12 cellular contexts compared by ENCODE assay signal in the genomic region with DNA sequence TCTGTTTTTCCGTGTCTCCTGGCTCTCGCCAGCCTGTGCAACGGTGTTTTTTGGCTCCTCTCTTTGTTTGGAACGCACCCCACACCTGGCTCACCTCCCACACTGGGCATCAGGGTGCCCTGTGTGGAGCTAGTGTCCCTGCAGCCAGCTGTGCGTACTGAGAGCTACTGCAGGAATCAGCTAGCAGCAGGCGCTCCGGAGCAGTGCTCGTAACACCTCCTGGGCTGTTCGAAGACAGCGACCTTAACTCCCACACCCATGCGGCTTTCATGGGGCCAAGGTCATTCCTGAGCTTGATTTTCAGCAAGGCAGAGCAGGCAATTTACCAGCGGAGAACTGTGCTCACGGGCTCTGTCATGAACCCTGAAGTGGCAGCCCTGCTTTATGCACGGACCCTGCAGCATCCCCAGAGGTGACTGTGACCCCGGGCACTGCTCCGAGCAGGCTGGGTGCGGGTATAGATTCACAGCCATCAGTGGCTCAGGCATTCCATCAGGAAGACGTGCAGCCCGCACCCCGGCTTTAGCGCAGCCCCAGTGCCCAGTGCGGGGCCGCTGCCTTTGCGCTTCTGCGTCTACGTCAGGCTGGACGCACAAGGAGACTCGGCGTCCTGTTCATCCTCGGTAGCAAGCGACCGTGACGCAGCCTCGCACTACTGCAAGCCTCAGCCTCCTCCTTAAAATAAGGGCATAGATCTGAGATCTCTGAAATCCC. TPM values are rescaled to one million over a fixed set of nuclear protein-coding genes. Genes with fewer than 3 reads are reported as not detected.
DNase-seq lines count a peak whose midpoint lies in the region; ATAC-seq and TF ChIP-seq lines count a peak whose summit lies in the region.
"Had no signal": no experiment of that assay in that cellular context is flagged by ENCODE, and none has a peak within 500 bp of the region (broad histone marks: within the 10 kb centered on the region; RNA-seq: fewer than 3 reads in every experiment).

No MANE protein-coding gene starts in this region.

- peaks cover 4% of the 10 kb centered on the region for H3K36me3 Mint-ChIP-seq in IgD-negative memory B cell

- H3K9ac ChIP-seq in BLaER1 = 0 out of 2 replicates have a peak overlapping the region, but pooled peaks have one; percentile 32

- H3K4me1 ChIP-seq in BLaER1 = peaks cover 82% of the 10 kb centered on the region
- peaks cover 2% of the 10 kb centered on the region for H3K4me1 ChIP-seq in ovary (ENCODE audit: insufficient read depth)
- peaks cover 9% of the 10 kb centered on the region for H3K4me1 ChIP-seq in BE2C

- peaks cover 47% of the 10 kb centered on the region; the same call in 1 of the 2 replicates for H3K27me3 ChIP-seq in BLaER1
- H3K27me3 ChIP-seq in ovary = no peaks in the 10 kb centered on the region
- no peaks in the 10 kb centered on the region for H3K27me3 ChIP-seq in BE2C

- peaks cover 43% of the 10 kb centered on the region for H3K36me3 ChIP-seq in BLaER1
- no peaks in the 10 kb centered on the region for H3K36me3 ChIP-seq in ovary
- H3K36me3 ChIP-seq in BE2C = peaks cover 17% of the 10 kb centered on the region

- H3K27ac Mint-ChIP-seq in IgD-negative memory B cell = peak overlapping the region; percentile 72 to 97 (median 85)

- DNase-seq in Right ventricle myocardium superior (peak; percentile 71), ovary (peak in 3 of 5 donors; percentile 54 to 74 (median 72)), BE2C (no peak)
- no peak for DNase-seq in stimulated activated CD4-positive, alpha-beta T cell treated with anti-CD3 and anti-CD28 coated beads, Interleukin-2, amount 100 ng/mL, for 24 hours
- DNase-seq: hippocampal formation; NCI-H524; stimulated activated CD8-positive, alpha-beta memory T cell treated with anti-CD3 and anti-CD28 coated beads, Interleukin-4, amount 100 ng/mL, for 48 hours had no signal

- H4K20me1 ChIP-seq in BLaER1 = peaks cover 26% of the 10 kb centered on the region

- no peak for TF ChIP-seq EP300 in ovary (IDR thresholded peaks at IDR 0.05)

- ATAC-seq in Right ventricle myocardium superior (ENCODE audit: poor library complexity) (peak; percentile 70), GM18498 (IDR thresholded peaks at IDR 0.05; ENCODE audit: unreplicated experiment) (no peak), HG02759 (IDR thresholded peaks at IDR 0.05; ENCODE audit: unreplicated experiment) (no peak)
- ATAC-seq: HCT116 had no signal

- H3K9me3 ChIP-seq in BLaER1 (no peaks in the 10 kb centered on the region), ovary (no peaks in the 10 kb centered on the region), BE2C (no peaks in the 10 kb centered on the region)

- H3K9me3 Mint-ChIP-seq in IgD-negative memory B cell = no peaks in the 10 kb centered on the region

- no peak overlapping the region for H3K27ac ChIP-seq in BLaER1
- H3K27ac ChIP-seq in ovary = no peak overlapping the region

- peaks cover 9 to 12% (median 10%) of the 10 kb centered on the region in 3 donors for H3K4me1 Mint-ChIP-seq in IgD-negative memory B cell

- TF ChIP-seq CTCF in ovary (IDR thresholded peaks at IDR 0.05) = no peak
- TF ChIP-seq CTCF in BE2C (IDR thresholded peaks at IDR 0.05; ENCODE audit: low read depth, low read length) = no peak

- 58 to 73% (median 58%) methylated on average over 33 to 34 of the region's 34 CpGs for WGBS in ovary, 3 donors

- intact Hi-C loops in Right ventricle myocardium superior (cut with DNase I) = loop anchor here (5.0 kb wide), 1 partner anchor 39 kb away; no protein-coding TSS in a partner anchor
- intact Hi-C loops in ovary (cut with DNase I) = loop anchor here in 1 of 4 donors (2.0 kb wide), 1 partner anchor 36 kb away; no protein-coding TSS in a partner anchor

- no peak for TF ChIP-seq POLR2A in ovary (IDR thresholded peaks at IDR 0.05)

- H3K4me3 ChIP-seq in BLaER1 (peak overlapping the region; percentile 22; the same call in 1 of the 2 replicates), ovary (no peak overlapping the region), BE2C (ENCODE audit: low read depth, low read length) (no peak overlapping the region)

- H3K4me2 ChIP-seq in BLaER1 = peak overlapping the region; percentile 95

- no peaks in the 10 kb centered on the region for H3K27me3 Mint-ChIP-seq in IgD-negative memory B cell

- peak overlapping the region in 1 of 4 donors; percentile 22 for H3K4me3 Mint-ChIP-seq in IgD-negative memory B cell

RNA-seq across cellular contexts. Expression of a gene that starts 58.3 kb away (rescaled TPM):
- 38.2 TPM for polyA plus RNA-seq in IgD-negative memory B cell
- total RNA-seq in Right ventricle myocardium superior = 141 TPM
- 10 to 100 TPM; 35.9 to 59.3 (median 46.3) TPM for total RNA-seq in ovary
- polyA plus RNA-seq in ovary = 10 to 100 TPM; 67.4 to 77.2 TPM
- 20.7 TPM for polyA plus RNA-seq in BE2C (2012; ENCODE audit: insufficient read depth, insufficient read length, low read depth)

Comparison
In these comparisons a context has a peak if more than half of its experiments do, and no peak if none do; other contexts are left out.
1. DNase-seq: peak in Right ventricle myocardium superior (single experiment) and ovary (3 of 5); none in BE2C (single experiment) and stimulated activated CD4-positive, alpha-beta T cell treated with anti-CD3 and anti-CD28 coated beads, Interleukin-2, amount 100 ng/mL, for 24 hours (0 of 2).